In the genomic region with DNA sequence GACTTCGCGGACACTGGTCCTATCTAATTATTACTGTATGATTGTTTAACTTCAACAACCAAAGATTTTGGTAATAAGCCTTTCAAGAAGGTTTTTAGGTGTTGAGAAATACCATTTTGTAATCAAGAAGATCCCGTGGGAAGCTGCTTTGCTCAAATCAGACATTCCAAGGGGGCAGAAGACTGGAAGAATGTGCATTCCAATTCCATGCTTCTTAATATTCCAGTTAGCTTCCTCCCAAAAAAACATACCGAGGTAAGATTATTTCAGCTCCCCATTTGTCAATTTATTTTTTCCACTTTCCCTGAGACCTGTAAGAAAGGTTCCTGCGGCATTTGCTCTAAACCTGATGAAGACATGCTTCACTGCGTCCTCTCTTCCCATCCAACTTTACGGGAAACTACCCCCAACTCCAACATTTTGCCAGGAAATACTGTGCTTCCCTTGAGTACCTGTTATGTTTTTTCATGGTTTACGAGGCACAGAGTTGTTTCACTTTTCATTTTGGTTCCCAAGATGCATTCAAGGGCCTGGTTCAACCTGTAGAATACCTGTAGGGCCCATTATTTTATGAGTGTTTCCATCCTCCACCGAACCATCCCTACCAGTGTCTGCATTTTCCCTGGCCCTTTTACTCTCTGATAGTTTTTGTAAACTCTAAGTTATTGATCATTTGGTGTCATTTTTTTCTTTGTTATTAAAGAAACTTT, we compare ENCODE assay signal across 1 cellular context.
TF ChIP-seq lines count a peak whose summit lies in the region.

No MANE protein-coding gene starts in this region.

TF ChIP-seq in GM12878, 131 proteins besides CTCF, POLR2A, EP300 and RAD21:
- no peak for TF ChIP-seq WRNIP1 (IDR thresholded peaks at IDR 0.05; ENCODE audit: borderline replicate concordance, low read depth, low read length)
- no peak for TF ChIP-seq PML (IDR thresholded peaks at IDR 0.05; ENCODE audit: low read length)
- no peak for TF ChIP-seq TARDBP (IDR thresholded peaks at IDR 0.05; ENCODE audit: borderline replicate concordance)
- TF ChIP-seq GATAD2B (conservative IDR thresholded peaks at IDR 0.05; ENCODE audit: low read depth), result no peak
- no peak for TF ChIP-seq MYC (IDR thresholded peaks at IDR 0.05; ENCODE audit: insufficient read depth, insufficient read length, insufficient replicate concordance, low read length, severe bottlenecking)
- no peak for TF ChIP-seq ZBED1 (IDR thresholded peaks at IDR 0.05; ENCODE audit: borderline replicate concordance)
- TF ChIP-seq RAD51 (IDR thresholded peaks at IDR 0.05), result no peak
- no peak for TF ChIP-seq ZNF592 (IDR thresholded peaks at IDR 0.05)
- TF ChIP-seq PAX5 (IDR thresholded peaks at IDR 0.05; ENCODE audit: borderline replicate concordance, low read depth, low read length), result no peak
- no peak for TF ChIP-seq ETV6 (conservative IDR thresholded peaks at IDR 0.05 in 1 of 2, IDR thresholded peaks at IDR 0.05 in 1 of 2; ENCODE audit: borderline replicate concordance in 1 of 2, low read depth in 1 of 2)
- TF ChIP-seq BCL3 (IDR thresholded peaks at IDR 0.05; ENCODE audit: borderline replicate concordance, insufficient read depth, low read depth, low read length, poor library complexity, severe bottlenecking), result no peak
- TF ChIP-seq TCF7 (IDR thresholded peaks at IDR 0.05; ENCODE audit: borderline replicate concordance), result no peak
- no peak for TF ChIP-seq SREBF1 (IDR thresholded peaks at IDR 0.05; ENCODE audit: low read length)
- TF ChIP-seq E2F8 (IDR thresholded peaks at IDR 0.05; ENCODE audit: low read depth, partially characterized antibody), result no peak
- TF ChIP-seq ZZZ3 (IDR thresholded peaks at IDR 0.05; ENCODE audit: control insufficient read depth, insufficient read length, low read depth), result no peak
- no peak for TF ChIP-seq CBX3 (IDR thresholded peaks at IDR 0.05; ENCODE audit: borderline replicate concordance, low read depth)
- TF ChIP-seq, protein P1, sequence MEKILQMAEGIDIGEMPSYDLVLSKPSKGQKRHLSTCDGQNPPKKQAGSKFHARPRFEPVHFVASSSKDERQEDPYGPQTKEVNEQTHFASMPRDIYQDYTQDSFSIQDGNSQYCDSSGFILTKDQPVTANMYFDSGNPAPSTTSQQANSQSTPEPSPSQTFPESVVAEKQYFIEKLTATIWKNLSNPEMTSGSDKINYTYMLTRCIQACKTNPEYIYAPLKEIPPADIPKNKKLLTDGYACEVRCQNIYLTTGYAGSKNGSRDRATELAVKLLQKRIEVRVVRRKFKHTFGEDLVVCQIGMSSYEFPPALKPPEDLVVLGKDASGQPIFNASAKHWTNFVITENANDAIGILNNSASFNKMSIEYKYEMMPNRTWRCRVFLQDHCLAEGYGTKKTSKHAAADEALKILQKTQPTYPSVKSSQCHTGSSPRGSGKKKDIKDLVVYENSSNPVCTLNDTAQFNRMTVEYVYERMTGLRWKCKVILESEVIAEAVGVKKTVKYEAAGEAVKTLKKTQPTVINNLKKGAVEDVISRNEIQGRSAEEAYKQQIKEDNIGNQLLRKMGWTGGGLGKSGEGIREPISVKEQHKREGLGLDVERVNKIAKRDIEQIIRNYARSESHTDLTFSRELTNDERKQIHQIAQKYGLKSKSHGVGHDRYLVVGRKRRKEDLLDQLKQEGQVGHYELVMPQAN (conservative IDR thresholded peaks at IDR 0.05), result no peak
- TF ChIP-seq REST (IDR thresholded peaks at IDR 0.05; ENCODE audit: low read depth, low read length), result no peak
